In the genomic region with DNA sequence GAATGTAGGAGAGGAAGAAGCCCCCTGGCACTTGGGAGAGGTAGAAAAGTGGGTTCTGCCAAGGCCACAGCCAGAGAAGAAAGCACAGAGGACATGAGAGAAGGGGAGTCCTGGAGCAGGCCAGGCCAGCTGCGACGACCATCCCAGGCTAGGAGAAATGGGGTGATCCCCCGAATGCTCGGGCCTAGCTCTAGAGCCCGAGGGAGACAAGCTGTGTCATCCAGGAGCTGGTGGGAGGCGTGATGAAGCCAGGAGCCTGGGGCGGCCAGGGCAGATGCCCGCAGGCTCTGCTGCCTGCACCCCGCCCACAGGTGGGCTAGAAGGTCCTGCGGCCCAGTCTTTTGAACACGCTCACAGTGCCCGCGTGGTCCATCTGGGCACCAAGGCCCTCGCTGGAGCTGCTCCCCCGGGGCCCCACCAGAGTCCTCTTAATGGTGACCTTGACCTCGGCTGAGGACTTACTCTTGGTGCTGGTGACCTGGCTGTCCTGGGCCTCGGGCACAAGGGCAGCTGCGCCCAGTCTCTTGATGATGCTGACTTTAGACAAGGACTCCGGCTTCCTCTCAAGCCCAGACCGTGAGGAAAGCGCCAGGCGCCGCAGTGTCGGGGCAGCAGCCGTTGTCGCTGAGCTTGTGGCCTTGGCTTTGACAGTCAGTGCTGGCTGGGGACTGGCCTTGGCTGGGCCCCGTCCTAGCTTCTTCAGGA, we compare ENCODE assay signal across 20 cellular contexts.
"Had no signal": no experiment of that assay in that cellular context is flagged by ENCODE, and none has a peak within 500 bp of the region (broad histone marks: within the 10 kb centered on the region; RNA-seq: fewer than 3 reads in every experiment).

No MANE protein-coding gene starts in this region.

- H3K9me3 ChIP-seq: esophagus muscularis mucosa, gastroesophageal sphincter, left ventricle myocardium inferior, neutrophil, ovary, uterus had no signal

- H3K4me3 ChIP-seq: esophagus muscularis mucosa, gastroesophageal sphincter, left ventricle myocardium inferior, lung, ovary, uterus had no signal

- H3K4me1 ChIP-seq: esophagus muscularis mucosa, gastroesophageal sphincter, uterus had no signal

- H3K27me3 ChIP-seq: esophagus muscularis mucosa, gastroesophageal sphincter, neutrophil, ovary, uterus had no signal

- ATAC-seq: effector memory CD8-positive, alpha-beta T cell; gastroesophageal sphincter; naive thymus-derived CD4-positive, alpha-beta T cell; right cardiac atrium had no signal

- H3K27me3 Mint-ChIP-seq: dendritic cell treated with granulocyte-macrophage colony-stimulating factor and Interleukin-4, amounts not matched to agents 40 ng/mL and 50 ng/mL, for 4 days; effector memory CD8-positive, alpha-beta T cell; naive thymus-derived CD4-positive, alpha-beta T cell; progenitor cell of endocrine pancreas; type B pancreatic cell had no signal

- H3K4me3 Mint-ChIP-seq: dendritic cell treated with granulocyte-macrophage colony-stimulating factor and Interleukin-4, amounts not matched to agents 40 ng/mL and 50 ng/mL, for 4 days; effector memory CD8-positive, alpha-beta T cell; naive thymus-derived CD4-positive, alpha-beta T cell; type B pancreatic cell had no signal

- H3K27ac Mint-ChIP-seq: dendritic cell treated with granulocyte-macrophage colony-stimulating factor and Interleukin-4, amounts not matched to agents 40 ng/mL and 50 ng/mL, for 4 days; progenitor cell of endocrine pancreas; type B pancreatic cell had no signal

- DNase-seq: effector memory CD8-positive, alpha-beta T cell; glutamatergic neuron; islet precursor cell; left ventricle myocardium inferior; mesendoderm; naive thymus-derived CD4-positive, alpha-beta T cell; small intestine; stimulated activated CD4-positive, alpha-beta T cell treated with anti-CD3 and anti-CD28 coated beads, Interleukin-12 subunit alpha, Interleukin-12 subunit beta, amount 100 ng/mL, for 4 hours; stimulated activated naive CD4-positive, alpha-beta T cell treated with Interleukin-2 at 50 U/mL for 16 hours; uterus had no signal

- H3K27ac ChIP-seq: epithelial cell of prostate, esophagus muscularis mucosa, gastroesophageal sphincter, left ventricle myocardium inferior, neutrophil, ovary, uterus had no signal

- H3K36me3 ChIP-seq: ovary, uterus had no signal

- H3K9me3 Mint-ChIP-seq: dendritic cell treated with granulocyte-macrophage colony-stimulating factor and Interleukin-4, amounts not matched to agents 40 ng/mL and 50 ng/mL, for 4 days; effector memory CD8-positive, alpha-beta T cell; naive thymus-derived CD4-positive, alpha-beta T cell; type B pancreatic cell had no signal
